ENCODE assay signal across 23 cellular contexts in genomic region chr20:56766528-56766927, GRCh38.
DNase-seq lines count a peak whose midpoint lies in the region; ATAC-seq and TF ChIP-seq lines count a peak whose summit lies in the region.
"Had no signal": no experiment of that assay in that cellular context is flagged by ENCODE, and none has a peak within 500 bp of the region (broad histone marks: within the 10 kb centered on the region; RNA-seq: fewer than 3 reads in every experiment).

No MANE protein-coding gene starts in this region.

- ATAC-seq in RWPE2 (ENCODE audit: low read depth) (no peak), GM18519 (IDR thresholded peaks at IDR 0.05; ENCODE audit: low FRiP score, unreplicated experiment) (no peak)
- ATAC-seq in CD4-positive, alpha-beta T cell (ENCODE audit: poor library complexity), result no peak
- ATAC-seq in activated naive CD8-positive, alpha-beta T cell treated with anti-CD3 and anti-CD28 coated beads, Interleukin-2, amount 50 U/mL, for 24 hours, result no peak
- ATAC-seq: GM12878 had no signal

- no peaks in the 10 kb centered on the region for H3K36me3 ChIP-seq in RWPE2 (ENCODE audit: low read depth)
- H3K36me3 ChIP-seq: BE2C, MG63 had no signal

- TF ChIP-seq CTCF in RWPE2 (IDR thresholded peaks at IDR 0.05; ENCODE audit: poor library complexity, severe bottlenecking), result no peak
- TF ChIP-seq CTCF in CD4-positive, alpha-beta T cell (IDR thresholded peaks at IDR 0.05), result no peak

- H3K9me3 ChIP-seq in RWPE2 (ENCODE audit: severe bottlenecking), result no peaks in the 10 kb centered on the region
- H3K9me3 ChIP-seq in CD4-positive, alpha-beta T cell (ENCODE audit: control insufficient read depth, low read length), result no peaks in the 10 kb centered on the region
- H3K9me3 ChIP-seq: BE2C had no signal

- peaks cover 17% of the 10 kb centered on the region for H3K4me1 ChIP-seq in RWPE2 (ENCODE audit: insufficient read depth, poor library complexity, severe bottlenecking)
- H3K4me1 ChIP-seq: BE2C had no signal

- H3K4me3 ChIP-seq in RWPE2 (ENCODE audit: severe bottlenecking), result no peak overlapping the region
- H3K4me3 ChIP-seq: GM12878, MG63 had no signal

- H3K36me3 Mint-ChIP-seq in CD4-positive, alpha-beta T cell (ENCODE audit: low read depth), result no peaks in the 10 kb centered on the region
- H3K36me3 Mint-ChIP-seq in activated naive CD8-positive, alpha-beta T cell treated with anti-CD3 and anti-CD28 coated beads, Interleukin-2, amount 50 U/mL, for 24 hours (ENCODE audit: low read depth), result no peaks in the 10 kb centered on the region

- CTCF ChIA-PET in CD4-positive, alpha-beta T cell (lab: Charles Lee), result no interaction called here

- H3K27me3 Mint-ChIP-seq in CD4-positive, alpha-beta T cell, result peaks cover 15% of the 10 kb centered on the region
- H3K27me3 Mint-ChIP-seq in activated naive CD8-positive, alpha-beta T cell treated with anti-CD3 and anti-CD28 coated beads, Interleukin-2, amount 50 U/mL, for 24 hours, result no peaks in the 10 kb centered on the region

- H3K27ac Mint-ChIP-seq in CD4-positive, alpha-beta T cell, result no peak overlapping the region
- H3K27ac Mint-ChIP-seq in activated naive CD8-positive, alpha-beta T cell treated with anti-CD3 and anti-CD28 coated beads, Interleukin-2, amount 50 U/mL, for 24 hours, result no peak overlapping the region
- H3K27ac Mint-ChIP-seq: T-helper 1 cell treated with Interleukin-12 subunit alpha and Interleukin-12 subunit beta and Interleukin-4 antibody, amounts not matched to agents 30 μg/mL and 1 μg/mL, for 36 hours had no signal

- no peaks in the 10 kb centered on the region for H3K27me3 ChIP-seq in RWPE2 (ENCODE audit: insufficient read depth, poor library complexity, severe bottlenecking)
- no peaks in the 10 kb centered on the region for H3K27me3 ChIP-seq in CD4-positive, alpha-beta T cell (ENCODE audit: control insufficient read depth, insufficient read depth, low read length)
- H3K27me3 ChIP-seq: BE2C, MG63 had no signal

- DNase-seq in NOMO-1 (lab: John Stamatoyannopoulos, UW; ENCODE audit: unreplicated experiment in 2 of 2) (peak; percentile 12 to 25), NOMO-1 treated with dmso at 0.1 percent for 144 hours (lab: John Stamatoyannopoulos, UW; ENCODE audit: unreplicated experiment) (no peak), RWPE2 (ENCODE audit: low spot score) (no peak), fibroblast of gingiva (ENCODE audit: low read depth) (peak; percentile 20), activated gamma-delta T cell (lab: John Stamatoyannopoulos, UW) (no peak)
- no peak for DNase-seq in CD4-positive, alpha-beta T cell
- no peak for DNase-seq in activated naive CD8-positive, alpha-beta T cell treated with anti-CD3 and anti-CD28 coated beads, Interleukin-2, amount 50 U/mL, for 24 hours
- DNase-seq: 8988T, BE2C, COR-L47, DMS 273 treated with DMSO at 0.1 percent for 48 hours, DMS79 treated with DMSO at 0.1 percent for 48 hours, MG63, NCI-H1092 treated with DMSO at 0.1 percent for 48 hours, NCI-H1436 treated with DMSO at 0.1 percent for 48 hours, NCI-H2029, NCI-H2227 treated with DMSO at 0.1 percent for 48 hours, NCI-H510A, OCI-M1, SHP77 had no signal

- H3K4me3 Mint-ChIP-seq in CD4-positive, alpha-beta T cell, result no peak overlapping the region
- no peak overlapping the region for H3K4me3 Mint-ChIP-seq in activated naive CD8-positive, alpha-beta T cell treated with anti-CD3 and anti-CD28 coated beads, Interleukin-2, amount 50 U/mL, for 24 hours
- H3K4me3 Mint-ChIP-seq: T-helper 1 cell treated with Interleukin-12 subunit alpha and Interleukin-12 subunit beta and Interleukin-4 antibody, amounts not matched to agents 30 μg/mL and 1 μg/mL, for 36 hours had no signal

- POLR2A ChIA-PET in CD4-positive, alpha-beta T cell (lab: Charles Lee), result no interaction called here

- H3K9me3 Mint-ChIP-seq in CD4-positive, alpha-beta T cell, result no peaks in the 10 kb centered on the region
- no peaks in the 10 kb centered on the region for H3K9me3 Mint-ChIP-seq in activated naive CD8-positive, alpha-beta T cell treated with anti-CD3 and anti-CD28 coated beads, Interleukin-2, amount 50 U/mL, for 24 hours
- H3K9me3 Mint-ChIP-seq: T-helper 1 cell treated with Interleukin-12 subunit alpha and Interleukin-12 subunit beta and Interleukin-4 antibody, amounts not matched to agents 30 μg/mL and 1 μg/mL, for 36 hours had no signal

- H3K4me1 Mint-ChIP-seq in CD4-positive, alpha-beta T cell (ENCODE audit: low read depth), result no peaks in the 10 kb centered on the region
- no peaks in the 10 kb centered on the region for H3K4me1 Mint-ChIP-seq in activated naive CD8-positive, alpha-beta T cell treated with anti-CD3 and anti-CD28 coated beads, Interleukin-2, amount 50 U/mL, for 24 hours

- intact Hi-C loops in CD4-positive, alpha-beta T cell (cut with DNase I, micrococcal nuclease), result no loop called here

- peak overlapping the region; percentile 96 for H3K27ac ChIP-seq in RWPE2 (ENCODE audit: poor library complexity, severe bottlenecking)
- no peak overlapping the region for H3K27ac ChIP-seq in CD4-positive, alpha-beta T cell (ENCODE audit: low read depth, low read length)

Comparison
In these comparisons a context has a peak if more than half of its experiments do, and no peak if none do; other contexts are left out.
1. DNase-seq: peak in NOMO-1 (2 of 2) and fibroblast of gingiva (single experiment); none in NOMO-1 treated with dmso at 0.1 percent for 144 hours (single experiment), RWPE2 (single experiment), activated gamma-delta T cell (single experiment), CD4-positive, alpha-beta T cell (0 of 10) and activated naive CD8-positive, alpha-beta T cell treated with anti-CD3 and anti-CD28 coated beads, Interleukin-2, amount 50 U/mL, for 24 hours (single experiment).